In genomic region chr12:12582895-12583303, GRCh38 we compare ENCODE assay signal across 9 cellular contexts. TPM values are rescaled to one million over a fixed set of nuclear protein-coding genes. Genes with fewer than 3 reads are reported as not detected.
DNase-seq lines count a peak whose midpoint lies in the region; ATAC-seq and TF ChIP-seq lines count a peak whose summit lies in the region.
"Had no signal": no experiment of that assay in that cellular context is flagged by ENCODE, and none has a peak within 500 bp of the region (broad histone marks: within the 10 kb centered on the region; RNA-seq: fewer than 3 reads in every experiment).

No MANE protein-coding gene starts in this region.

- no peaks in the 10 kb centered on the region for H3K4me1 ChIP-seq in effector memory CD4-positive, alpha-beta T cell (ENCODE audit: control insufficient read depth, insufficient read depth, low read length, poor library complexity, severe bottlenecking)
- peaks cover 0 to 8% (median 0%) of the 10 kb centered on the region in 12 donors for H3K4me1 ChIP-seq in heart left ventricle

- no peaks in the 10 kb centered on the region for H3K36me3 ChIP-seq in effector memory CD4-positive, alpha-beta T cell (ENCODE audit: control insufficient read depth, insufficient read depth, low read length)
- H3K36me3 ChIP-seq in heart left ventricle: no peaks in the 10 kb centered on the region

- H3K4me3 ChIP-seq in effector memory CD4-positive, alpha-beta T cell (ENCODE audit: insufficient read depth, low read depth, low read length, poor library complexity, severe bottlenecking): no peak overlapping the region
- H3K4me3 ChIP-seq in heart left ventricle: no peak overlapping the region

- ATAC-seq in HG03103 (IDR thresholded peaks at IDR 0.05; ENCODE audit: low read depth, unreplicated experiment) (peak; percentile 79), heart left ventricle (no peak)

- DNase-seq in activated naive CD4-positive, alpha-beta T cell treated with Interleukin-2 at 50 U/mL for 16 hours: peak; percentile 54
- no peak for DNase-seq in activated naive CD4-positive, alpha-beta T cell (lab: John Stamatoyannopoulos, UW)
- peak; percentile 7 for DNase-seq in activated T-helper 9 cell treated with anti-CD3 and anti-CD28 coated beads, Interleukin-2, amount 50 U/mL, for 16 hours (ENCODE audit: low read depth)
- peak; percentile 47 to 59 for DNase-seq in stimulated activated CD4-positive, alpha-beta T cell treated with anti-CD3 and anti-CD28 coated beads, Interleukin-2, amount 100 ng/mL, for 24 hours
- DNase-seq in effector memory CD4-positive, alpha-beta T cell: no peak
- DNase-seq in NCI-H82 treated with DMSO at 0.1 percent for 48 hours (lab: John Stamatoyannopoulos, UW; ENCODE audit: unreplicated experiment) (no peak), heart left ventricle (no peak)

- H3K27ac ChIP-seq in effector memory CD4-positive, alpha-beta T cell (ENCODE audit: insufficient read depth, low read length, poor library complexity, severe bottlenecking): no peak overlapping the region
- H3K27ac ChIP-seq in heart left ventricle: no peak overlapping the region
- H3K27ac ChIP-seq: parathyroid adenoma had no signal

- H3K9me3 ChIP-seq in effector memory CD4-positive, alpha-beta T cell (ENCODE audit: control insufficient read depth, low read length): no peaks in the 10 kb centered on the region
- no peaks in the 10 kb centered on the region for H3K9me3 ChIP-seq in heart left ventricle

- no peaks in the 10 kb centered on the region for H3K27me3 ChIP-seq in effector memory CD4-positive, alpha-beta T cell (replicated peaks; ENCODE audit: control insufficient read depth, insufficient read depth, low read length, poor library complexity, severe bottlenecking)
- no peaks in the 10 kb centered on the region for H3K27me3 ChIP-seq in heart left ventricle

- intact Hi-C loops in heart left ventricle (cut with DNase I): no loop called here

- 74 to 85% (median 84%) methylated on average over 6 of the region's 6 CpGs for WGBS in heart left ventricle, 4 donors

- TF ChIP-seq CTCF in heart left ventricle (IDR thresholded peaks at IDR 0.05): no peak

- no peak for TF ChIP-seq POLR2A in heart left ventricle (IDR thresholded peaks at IDR 0.05)

RNA-seq across cellular contexts. Expression of gene DUSP16, which starts 20.2 kb away (rescaled TPM):
- 10 to 100 TPM in 8 of 9 donors, 1 to 10 TPM in 1; 9.7 to 24.7 (median 15.5) TPM for total RNA-seq in heart left ventricle
- polyA plus RNA-seq in heart left ventricle: 10 to 100 TPM in 1 of 2 donors, 1 to 10 TPM in 1; 2.5 to 10.4 TPM

RNA-seq across cellular contexts. Expression of gene CREBL2, which starts 28.8 kb away (rescaled TPM):
- total RNA-seq in heart left ventricle: 10 to 100 TPM; 15.5 to 30.0 (median 19.9) TPM
- 10 to 100 TPM in 1 of 2 donors, 1 to 10 TPM in 1; 8.8 to 15.6 TPM for polyA plus RNA-seq in heart left ventricle

Comparison
In these comparisons a context has a peak if more than half of its experiments do, and no peak if none do; other contexts are left out.
1. DNase-seq: peak in activated naive CD4-positive, alpha-beta T cell treated with Interleukin-2 at 50 U/mL for 16 hours (single experiment), activated T-helper 9 cell treated with anti-CD3 and anti-CD28 coated beads, Interleukin-2, amount 50 U/mL, for 16 hours (single experiment) and stimulated activated CD4-positive, alpha-beta T cell treated with anti-CD3 and anti-CD28 coated beads, Interleukin-2, amount 100 ng/mL, for 24 hours (2 of 2); none in activated naive CD4-positive, alpha-beta T cell (0 of 4), effector memory CD4-positive, alpha-beta T cell (0 of 3), NCI-H82 treated with DMSO at 0.1 percent for 48 hours (single experiment) and heart left ventricle (0 of 5).